17 cellular contexts compared by ENCODE assay signal in genomic region chr18:38932752-38933151, GRCh38.
DNase-seq lines count a peak whose midpoint lies in the region; ATAC-seq and TF ChIP-seq lines count a peak whose summit lies in the region.
"Had no signal": no experiment of that assay in that cellular context is flagged by ENCODE, and none has a peak within 500 bp of the region (broad histone marks: within the 10 kb centered on the region; RNA-seq: fewer than 3 reads in every experiment).

No MANE protein-coding gene starts in this region.

- no peak overlapping the region for H3K4me3 Mint-ChIP-seq in CD4-positive, alpha-beta memory T cell
- no peak overlapping the region for H3K4me3 Mint-ChIP-seq in activated CD4-positive, alpha-beta memory T cell treated with anti-CD3 and anti-CD28 coated beads for 36 hours
- H3K4me3 Mint-ChIP-seq: activated naive CD8-positive, alpha-beta T cell treated with anti-CD3 and anti-CD28 coated beads, Interleukin-2, amount 10 ng/mL, durations not matched to agents 7 days and 5 days; naive thymus-derived CD8-positive, alpha-beta T cell had no signal

- no peaks in the 10 kb centered on the region for H3K27me3 ChIP-seq in CD4-positive, alpha-beta memory T cell (ENCODE audit: insufficient read depth, low read length)
- H3K27me3 ChIP-seq in hepatocyte: no peaks in the 10 kb centered on the region
- H3K27me3 ChIP-seq: SJCRH30, stomach had no signal

- TF ChIP-seq CTCF in hepatocyte (IDR thresholded peaks at IDR 0.05; ENCODE audit: poor library complexity): no peak

- H3K4me2 ChIP-seq in hepatocyte: no peak overlapping the region

- no peak overlapping the region for H3K4me3 ChIP-seq in CD4-positive, alpha-beta memory T cell (ENCODE audit: low read length in 2 of 2)
- H3K4me3 ChIP-seq in hepatocyte: no peak overlapping the region
- H3K4me3 ChIP-seq: K562, SJCRH30, stomach had no signal

- WGBS in hepatocyte (ENCODE audit: low lambda C conversion rate, missing lambda C conversion rate): 87% methylated on average over 3 of the region's 3 CpGs

- ATAC-seq in GM18508 (IDR thresholded peaks at IDR 0.05; ENCODE audit: insufficient read depth, unreplicated experiment): peak; percentile 32
- peak; percentile 30 for ATAC-seq in GM19468 (IDR thresholded peaks at IDR 0.05; ENCODE audit: extremely low read depth, unreplicated experiment)
- ATAC-seq in HG02840 (IDR thresholded peaks at IDR 0.05; ENCODE audit: low FRiP score, unreplicated experiment): peak; percentile 51
- ATAC-seq in HG03457 (IDR thresholded peaks at IDR 0.05; ENCODE audit: unreplicated experiment): peak; percentile 40
- ATAC-seq: K562; left colon; naive thymus-derived CD8-positive, alpha-beta T cell had no signal

- DNase-seq in iPS-NIHi7 (ENCODE audit: extremely low spot score) (no peak), hepatocyte (ENCODE audit: low spot score) (no peak)
- no peak for DNase-seq in CD4-positive, alpha-beta memory T cell
- DNase-seq in activated CD4-positive, alpha-beta memory T cell treated with anti-CD3 and anti-CD28 coated beads for 36 hours: no peak
- DNase-seq: activated naive CD8-positive, alpha-beta T cell treated with anti-CD3 and anti-CD28 coated beads, Interleukin-2, amount 10 ng/mL, durations not matched to agents 7 days and 5 days; cerebellar nuclear complex; DMS53; left colon; naive thymus-derived CD8-positive, alpha-beta T cell; NCI-H1694 treated with DMSO at 0.1 percent for 48 hours; SJCRH30; stomach had no signal

- peaks cover 0 to 2% (median 0%) of the 10 kb centered on the region in 4 donors for H3K4me1 Mint-ChIP-seq in CD4-positive, alpha-beta memory T cell
- H3K4me1 Mint-ChIP-seq in activated CD4-positive, alpha-beta memory T cell treated with anti-CD3 and anti-CD28 coated beads for 36 hours (ENCODE audit: low read depth): peaks cover 19% of the 10 kb centered on the region
- H3K4me1 Mint-ChIP-seq: activated naive CD8-positive, alpha-beta T cell treated with anti-CD3 and anti-CD28 coated beads, Interleukin-2, amount 10 ng/mL, durations not matched to agents 7 days and 5 days; naive thymus-derived CD8-positive, alpha-beta T cell had no signal

- CTCF ChIA-PET in CD4-positive, alpha-beta memory T cell (lab: Charles Lee; ENCODE audit: partially characterized antibody): no interaction called here
- CTCF ChIA-PET in activated CD4-positive, alpha-beta memory T cell treated with anti-CD3 and anti-CD28 coated beads for 36 hours (lab: Charles Lee): no interaction called here

- peaks cover 1 to 2% of the 10 kb centered on the region in 2 donors for H3K27me3 Mint-ChIP-seq in CD4-positive, alpha-beta memory T cell
- peaks cover 2% of the 10 kb centered on the region for H3K27me3 Mint-ChIP-seq in activated CD4-positive, alpha-beta memory T cell treated with anti-CD3 and anti-CD28 coated beads for 36 hours
- H3K27me3 Mint-ChIP-seq: activated naive CD8-positive, alpha-beta T cell treated with anti-CD3 and anti-CD28 coated beads, Interleukin-2, amount 10 ng/mL, durations not matched to agents 7 days and 5 days; naive thymus-derived CD8-positive, alpha-beta T cell had no signal

- no peaks in the 10 kb centered on the region for H3K79me2 ChIP-seq in hepatocyte

- H3K4me1 ChIP-seq in CD4-positive, alpha-beta memory T cell (ENCODE audit: insufficient read depth, low read length): no peaks in the 10 kb centered on the region
- no peaks in the 10 kb centered on the region for H3K4me1 ChIP-seq in hepatocyte (ENCODE audit: insufficient read depth)
- H3K4me1 ChIP-seq: SJCRH30, stomach had no signal

- peak overlapping the region in 1 of 7 donors; percentile 22 for H3K27ac Mint-ChIP-seq in CD4-positive, alpha-beta memory T cell
- H3K27ac Mint-ChIP-seq in activated CD4-positive, alpha-beta memory T cell treated with anti-CD3 and anti-CD28 coated beads for 36 hours: no peak overlapping the region
- H3K27ac Mint-ChIP-seq: activated naive CD8-positive, alpha-beta T cell treated with anti-CD3 and anti-CD28 coated beads, Interleukin-2, amount 10 ng/mL, durations not matched to agents 7 days and 5 days; naive thymus-derived CD8-positive, alpha-beta T cell had no signal

- no peaks in the 10 kb centered on the region for H4K20me1 ChIP-seq in hepatocyte (ENCODE audit: insufficient read depth, poor library complexity, severe bottlenecking)

- H3K36me3 Mint-ChIP-seq in CD4-positive, alpha-beta memory T cell: no peaks in the 10 kb centered on the region
- no peaks in the 10 kb centered on the region for H3K36me3 Mint-ChIP-seq in activated CD4-positive, alpha-beta memory T cell treated with anti-CD3 and anti-CD28 coated beads for 36 hours
- H3K36me3 Mint-ChIP-seq: activated naive CD8-positive, alpha-beta T cell treated with anti-CD3 and anti-CD28 coated beads, Interleukin-2, amount 10 ng/mL, durations not matched to agents 7 days and 5 days; naive thymus-derived CD8-positive, alpha-beta T cell had no signal

- intact Hi-C loops in CD4-positive, alpha-beta memory T cell (cut with micrococcal nuclease): no loop called here
- intact Hi-C loops in activated CD4-positive, alpha-beta memory T cell treated with anti-CD3 and anti-CD28 coated beads for 36 hours (cut with micrococcal nuclease): no loop called here

- H3K9me2 ChIP-seq in hepatocyte (replicated peaks; ENCODE audit: insufficient read depth): no peaks in the 10 kb centered on the region

- no peak overlapping the region for H3K27ac ChIP-seq in CD4-positive, alpha-beta memory T cell (ENCODE audit: low read depth, low read length)
- no peak overlapping the region for H3K27ac ChIP-seq in hepatocyte
- H3K27ac ChIP-seq: SJCRH30, stomach had no signal

- peaks cover 0 to 2% (median 0%) of the 10 kb centered on the region in 8 donors for H3K9me3 Mint-ChIP-seq in CD4-positive, alpha-beta memory T cell
- no peaks in the 10 kb centered on the region for H3K9me3 Mint-ChIP-seq in activated CD4-positive, alpha-beta memory T cell treated with anti-CD3 and anti-CD28 coated beads for 36 hours
- H3K9me3 Mint-ChIP-seq: activated naive CD8-positive, alpha-beta T cell treated with anti-CD3 and anti-CD28 coated beads, Interleukin-2, amount 10 ng/mL, durations not matched to agents 7 days and 5 days; naive thymus-derived CD8-positive, alpha-beta T cell had no signal

- H3K36me3 ChIP-seq in CD4-positive, alpha-beta memory T cell (ENCODE audit: insufficient read depth, low read length): no peaks in the 10 kb centered on the region
- H3K36me3 ChIP-seq in hepatocyte (replicated peaks; ENCODE audit: insufficient read depth, low read depth): no peaks in the 10 kb centered on the region
- H3K36me3 ChIP-seq: SJCRH30, stomach had no signal

- H3K9me3 ChIP-seq in CD4-positive, alpha-beta memory T cell (ENCODE audit: control insufficient read depth in 1 of 2, low read length in 2 of 2): no peaks in the 10 kb centered on the region
- H3K9me3 ChIP-seq in hepatocyte (ENCODE audit: low read depth): no peaks in the 10 kb centered on the region
- H3K9me3 ChIP-seq: SJCRH30, stomach had no signal

- H2AFZ ChIP-seq in hepatocyte: no peak overlapping the region

- POLR2A ChIA-PET in CD4-positive, alpha-beta memory T cell (lab: Charles Lee; ENCODE audit: partially characterized antibody): no interaction called here
- POLR2A ChIA-PET in activated CD4-positive, alpha-beta memory T cell treated with anti-CD3 and anti-CD28 coated beads for 36 hours (lab: Charles Lee): no interaction called here
